ENCODE assay signal across 8 cellular contexts in genomic region chr17:77382356-77382911, GRCh38.
A peak's percentile ranks its signal among the peaks of the same experiment; 100 is the strongest.
DNase-seq lines count a peak whose midpoint lies in the region; ATAC-seq, FAIRE-seq and TF ChIP-seq lines count a peak whose summit lies in the region.

No MANE protein-coding gene starts in this region.

- H3K27ac ChIP-seq in BLaER1 (peak overlapping the region; percentile 62), KMS-11 (peak overlapping the region; percentile 90), PC-3 (ENCODE audit: low read length) (no peak overlapping the region)

- no peaks in the 10 kb centered on the region for H3K9me3 ChIP-seq in BLaER1
- no peaks in the 10 kb centered on the region for H3K9me3 ChIP-seq in PC-3 (ENCODE audit: low read length)

- POLR2A ChIA-PET in PC-3 (lab: Charles Lee; ENCODE audit: unreplicated experiment), result interaction anchor here (0.7 kb wide), 1 partner anchor 40 kb away, joined by 6 read pairs; no protein-coding TSS in a partner anchor

- H3K36me3 ChIP-seq in BLaER1 (peaks cover 27% of the 10 kb centered on the region), KMS-11 (ENCODE audit: insufficient read depth) (no peaks in the 10 kb centered on the region; the same call in 1 of the 2 replicates), PC-3 (ENCODE audit: low read depth, low read length) (no peaks in the 10 kb centered on the region; the same call in 1 of the 2 replicates)

- peak overlapping the region; percentile 71 for H3K27ac Mint-ChIP-seq in activated naive CD8-positive, alpha-beta T cell
- H3K27ac Mint-ChIP-seq in nephron, result peak overlapping the region; percentile 89 to 91 (median 90)

- H3K9ac ChIP-seq in BLaER1 (peak overlapping the region; percentile 61), KMS-11 (peak overlapping the region; percentile 59; the same call in 1 of the 2 replicates), PC-3 (ENCODE audit: low read length) (no peak overlapping the region)

- H3K4me2 ChIP-seq in BLaER1, result peak overlapping the region; percentile 96
- H3K4me2 ChIP-seq in KMS-11, result peak overlapping the region; percentile 98
- H3K4me2 ChIP-seq in PC-3 (ENCODE audit: low read length), result no peak overlapping the region

- no peak for DNase-seq in NCI-H1092 (lab: John Stamatoyannopoulos, UW)
- DNase-seq in GM19239 (ENCODE audit: insufficient read length, low spot score), result no peak
- DNase-seq in PC-3, result no peak

- H4K20me1 ChIP-seq in BLaER1, result peaks cover 97% of the 10 kb centered on the region
- no peaks in the 10 kb centered on the region for H4K20me1 ChIP-seq in KMS-11 (ENCODE audit: insufficient read depth)
- peaks cover 38% of the 10 kb centered on the region for H4K20me1 ChIP-seq in PC-3 (ENCODE audit: low read length)

- ATAC-seq in PC-3, result no peak
- ATAC-seq in HG03025 (IDR thresholded peaks at IDR 0.05; ENCODE audit: low FRiP score, unreplicated experiment), result no peak

- H3K4me1 ChIP-seq in BLaER1, result peaks cover 100% of the 10 kb centered on the region
- peaks cover 98% of the 10 kb centered on the region for H3K4me1 ChIP-seq in KMS-11 (ENCODE audit: low read depth, poor library complexity, severe bottlenecking)
- no peaks in the 10 kb centered on the region for H3K4me1 ChIP-seq in PC-3 (ENCODE audit: insufficient read depth, low read length)

- BruUV-seq in PC-3 (replicated peaks; lab: Mats Ljungman, UMichigan), result no TSS peak

- H2AFZ ChIP-seq in KMS-11 (ENCODE audit: low read depth) (no peak overlapping the region), PC-3 (ENCODE audit: low read length) (no peak overlapping the region)

- no peaks in the 10 kb centered on the region for H3K9me3 Mint-ChIP-seq in activated naive CD8-positive, alpha-beta T cell (ENCODE audit: low read depth)
- no peaks in the 10 kb centered on the region for H3K9me3 Mint-ChIP-seq in nephron

- H3K4me3 ChIP-seq in BLaER1 (peak overlapping the region; percentile 42; the same call in 1 of the 2 replicates), KMS-11 (IDR thresholded peaks at IDR 0.05; ENCODE audit: insufficient read depth, low read depth, low read length) (no peak overlapping the region), PC-3 (ENCODE audit: low read length) (no peak overlapping the region)

- H3K27me3 ChIP-seq in BLaER1 (no peaks in the 10 kb centered on the region), KMS-11 (ENCODE audit: insufficient read depth, low read depth) (no peaks in the 10 kb centered on the region), PC-3 (ENCODE audit: low read length) (no peaks in the 10 kb centered on the region)

- no peaks in the 10 kb centered on the region for H3K36me3 Mint-ChIP-seq in activated naive CD8-positive, alpha-beta T cell
- H3K36me3 Mint-ChIP-seq in nephron (ENCODE audit: low read depth), result no peaks in the 10 kb centered on the region

- CTCF ChIA-PET in PC-3 (lab: Charles Lee), result no interaction called here

- no peaks in the 10 kb centered on the region for H3K27me3 Mint-ChIP-seq in activated naive CD8-positive, alpha-beta T cell
- H3K27me3 Mint-ChIP-seq in nephron (ENCODE audit: low read depth), result no peaks in the 10 kb centered on the region

- H3K4me1 Mint-ChIP-seq in activated naive CD8-positive, alpha-beta T cell (ENCODE audit: low read depth), result peaks cover 86% of the 10 kb centered on the region
- peaks cover 85% of the 10 kb centered on the region for H3K4me1 Mint-ChIP-seq in nephron

- H3F3A ChIP-seq in PC-3 (ENCODE audit: low read length, unreplicated experiment), result no peaks in the 10 kb centered on the region

- H3K4me3 Mint-ChIP-seq in activated naive CD8-positive, alpha-beta T cell, result peak overlapping the region; percentile 70
- H3K4me3 Mint-ChIP-seq in nephron, result peak overlapping the region; percentile 14 to 29 (median 27)

- intact Hi-C loops in PC-3 (cut with micrococcal nuclease), result no loop called here

- no peak for FAIRE-seq in GM19239 (lab: Jason Lieb, UNC)

- no peaks in the 10 kb centered on the region for H3K9me2 ChIP-seq in PC-3 (replicated peaks; ENCODE audit: low read length)

- H3K79me2 ChIP-seq in KMS-11 (ENCODE audit: insufficient read depth, low read depth), result peaks cover 98% of the 10 kb centered on the region
- H3K79me2 ChIP-seq in PC-3 (ENCODE audit: low read length), result peaks cover 95% of the 10 kb centered on the region

- 0 out of 2 replicates have a peak, but pooled peaks have one; percentile 35 for TF ChIP-seq CTCF in KMS-11 (conservative IDR thresholded peaks at IDR 0.05; ENCODE audit: low read depth, low read length)
- TF ChIP-seq CTCF in nephron (IDR thresholded peaks at IDR 0.05; ENCODE audit: unreplicated experiment in 3 of 3), result no peak
- TF ChIP-seq CTCF in PC-3 (conservative IDR thresholded peaks at IDR 0.05; ENCODE audit: low read depth, low read length), result no peak
